In the genomic region with DNA sequence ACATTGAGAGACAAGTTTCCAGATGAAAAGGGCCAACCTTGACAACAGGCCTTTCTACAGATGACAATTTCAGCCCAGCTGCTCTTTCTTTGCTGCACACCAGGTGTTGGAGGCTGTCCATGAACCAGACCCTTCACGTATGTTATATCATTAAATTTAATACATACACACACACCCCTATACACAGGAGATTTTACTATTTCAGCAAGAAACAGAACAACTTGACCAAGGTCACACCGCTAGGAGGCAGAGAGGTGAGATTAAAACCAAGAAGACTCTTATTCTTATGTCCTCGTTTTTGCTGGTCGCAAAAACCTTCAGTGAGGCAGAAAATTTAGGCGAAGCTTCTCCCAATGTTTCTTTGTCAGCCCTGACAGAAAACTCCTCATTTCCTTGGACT, we compare ENCODE assay signal across 8 cellular contexts.
"Had no signal": no experiment of that assay in that cellular context is flagged by ENCODE, and none has a peak within 500 bp of the region (broad histone marks: within the 10 kb centered on the region; RNA-seq: fewer than 3 reads in every experiment).

No MANE protein-coding gene starts in this region.

- FAIRE-seq: G401.6, GM12878, GM12891, GM12892, GM18507, GM19239 had no signal

- DNase-seq: GDM1, GF-D8 had no signal

- H3K4me3 ChIP-seq: GM12878 had no signal
